8 cellular contexts compared by ENCODE assay signal in the genomic region with DNA sequence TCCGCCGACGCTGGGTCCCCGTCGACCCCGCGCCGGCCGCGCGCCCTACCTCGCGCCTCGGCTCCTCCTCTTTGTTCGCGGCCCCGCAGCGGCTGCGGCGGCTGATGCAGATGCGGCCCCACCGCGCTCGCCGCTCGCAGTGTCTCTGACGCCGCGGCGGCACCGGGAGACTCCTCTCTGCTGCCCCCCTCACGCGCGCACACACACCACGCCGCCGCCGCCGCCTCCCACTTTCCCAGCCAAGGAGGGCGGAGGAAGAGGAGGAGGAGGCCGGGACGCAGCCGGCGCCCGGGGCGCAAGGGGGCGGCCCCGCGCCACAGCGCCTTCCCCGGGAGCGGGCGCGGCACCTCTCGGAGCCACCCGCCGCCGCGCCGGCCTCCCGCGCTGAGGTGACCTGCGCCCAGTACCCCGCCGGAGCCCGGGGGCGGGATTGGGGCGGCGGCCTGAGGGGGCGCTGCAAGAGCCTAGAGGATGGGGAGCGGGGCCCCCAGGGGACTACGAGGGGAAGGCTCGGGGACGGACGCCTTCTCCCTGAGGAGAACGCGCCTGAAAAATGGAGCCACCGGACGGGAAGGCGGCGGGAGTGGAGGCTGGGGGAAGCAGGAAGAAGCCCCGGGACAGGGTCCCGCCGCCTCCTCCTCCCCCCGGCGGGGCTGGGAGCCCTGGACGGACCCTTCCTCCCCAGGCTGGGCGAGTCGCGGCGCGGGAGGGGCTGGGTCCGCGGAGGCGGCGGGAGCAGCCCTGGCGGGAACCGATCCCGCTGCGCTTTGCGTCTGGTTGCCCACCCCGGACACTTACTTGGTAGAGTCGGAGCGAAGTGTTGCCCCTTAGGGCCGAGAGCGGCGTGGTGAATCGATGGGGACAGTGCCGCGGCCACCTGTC. TPM values are rescaled to one million over a fixed set of nuclear protein-coding genes. Genes with fewer than 3 reads are reported as not detected.
A peak's percentile ranks its signal among the peaks of the same experiment; 100 is the strongest.
DNase-seq lines count a peak whose midpoint lies in the region; ATAC-seq and TF ChIP-seq lines count a peak whose summit lies in the region.

A gene (minus strand): TSS at position 147 of the 882 bp plus-strand sequence. CDS start 1,744 bp downstream, outside the sequence.

- POLR2A ChIA-PET in activated CD8-positive, alpha-beta T cell treated with anti-CD3 and anti-CD28 coated beads, Interleukin-2, amount 10 ng/mL, durations not matched to agents 7 days and 5 days (lab: Charles Lee) = no interaction called here

- H3K27me3 Mint-ChIP-seq in activated CD8-positive, alpha-beta T cell treated with anti-CD3 and anti-CD28 coated beads, Interleukin-2, amount 10 ng/mL, durations not matched to agents 7 days and 5 days (ENCODE audit: low read depth) = peaks cover 64% of the 10 kb centered on the region
- H3K27me3 Mint-ChIP-seq in naive B cell = peaks cover 0 to 10% (median 8%) of the 10 kb centered on the region in 3 donors

- H3K36me3 ChIP-seq in thyroid gland = no peaks in the 10 kb centered on the region

- H3K36me3 Mint-ChIP-seq in activated CD8-positive, alpha-beta T cell treated with anti-CD3 and anti-CD28 coated beads, Interleukin-2, amount 10 ng/mL, durations not matched to agents 7 days and 5 days (ENCODE audit: low read depth) = no peaks in the 10 kb centered on the region
- H3K36me3 Mint-ChIP-seq in naive B cell = no peaks in the 10 kb centered on the region

- WGBS in thyroid gland, 2 donors = 0% methylated on average over 19 of the region's 110 CpGs; no CpG with 5 or more reads in 1 of the 2 donors

- peak within 1 kb of the TSS; percentile 50 to 96 (median 76) for H3K4me3 ChIP-seq in thyroid gland (replicated peaks in 1 of 3)

- ATAC-seq in HG02973 (IDR thresholded peaks at IDR 0.05; ENCODE audit: unreplicated experiment) (peak; percentile 49), naive B cell (ENCODE audit: low read depth in 2 of 2) (peak; percentile 64 to 71)
- ATAC-seq in activated CD8-positive, alpha-beta T cell treated with anti-CD3 and anti-CD28 coated beads, Interleukin-2, amount 10 ng/mL, durations not matched to agents 7 days and 5 days = peak; percentile 84

- peaks cover 15% of the 10 kb centered on the region for H3K4me1 Mint-ChIP-seq in activated CD8-positive, alpha-beta T cell treated with anti-CD3 and anti-CD28 coated beads, Interleukin-2, amount 10 ng/mL, durations not matched to agents 7 days and 5 days (ENCODE audit: low read depth)
- H3K4me1 Mint-ChIP-seq in naive B cell = peaks cover 12 to 31% (median 28%) of the 10 kb centered on the region in 3 donors

- H3K9me3 ChIP-seq in thyroid gland = no peaks in the 10 kb centered on the region

- no peaks in the 10 kb centered on the region for H3K27me3 ChIP-seq in thyroid gland

- H3K9me3 Mint-ChIP-seq in activated CD8-positive, alpha-beta T cell treated with anti-CD3 and anti-CD28 coated beads, Interleukin-2, amount 10 ng/mL, durations not matched to agents 7 days and 5 days (ENCODE audit: insufficient read depth) = no peaks in the 10 kb centered on the region
- H3K9me3 Mint-ChIP-seq in naive B cell = no peaks in the 10 kb centered on the region

- CTCF ChIA-PET in activated CD8-positive, alpha-beta T cell treated with anti-CD3 and anti-CD28 coated beads, Interleukin-2, amount 10 ng/mL, durations not matched to agents 7 days and 5 days (lab: Charles Lee) = interaction anchor here (1.2 to 1.7 kb wide), 2 partner anchors 10 to 214 kb away, joined by 5 to 6 read pairs; no protein-coding TSS in a partner anchor

- DNase-seq in NCI-H2171 (lab: John Stamatoyannopoulos, UW) (peak; percentile 58), fibroblast of peridontal ligament (ENCODE audit: extremely low read depth) (peak; percentile 78), naive B cell (peak; percentile 43), thyroid gland (peak; percentile 91 to 93)
- peak; percentile 41 for DNase-seq in activated CD8-positive, alpha-beta T cell treated with anti-CD3 and anti-CD28 coated beads, Interleukin-2, amount 10 ng/mL, durations not matched to agents 7 days and 5 days

- H3K4me3 Mint-ChIP-seq in activated CD8-positive, alpha-beta T cell treated with anti-CD3 and anti-CD28 coated beads, Interleukin-2, amount 10 ng/mL, durations not matched to agents 7 days and 5 days = peak within 1 kb of the TSS; percentile 78
- peak within 1 kb of the TSS; percentile 79 to 93 (median 90) for H3K4me3 Mint-ChIP-seq in naive B cell

- TF ChIP-seq CTCF in C4-2B (conservative IDR thresholded peaks at IDR 0.05) (peak; percentile 41), thyroid gland (IDR thresholded peaks at IDR 0.05) (peak in 3 of 6 experiments; percentile 16 to 37 (median 25))

- peak within 1 kb of the TSS; percentile 92 for H3K27ac ChIP-seq in C4-2B
- peak within 1 kb of the TSS; percentile 87 to 98 (median 98) for H3K27ac ChIP-seq in thyroid gland

- peaks cover 19 to 31% of the 10 kb centered on the region in 2 donors for H3K4me1 ChIP-seq in thyroid gland

- intact Hi-C loops in thyroid gland (cut with DNase I) = no loop called here

- H3K27ac Mint-ChIP-seq in activated CD8-positive, alpha-beta T cell treated with anti-CD3 and anti-CD28 coated beads, Interleukin-2, amount 10 ng/mL, durations not matched to agents 7 days and 5 days = no peak within 1 kb of the TSS
- H3K27ac Mint-ChIP-seq in naive B cell = peak within 1 kb of the TSS in 3 of 6 donors; percentile 26 to 87 (median 62)

- TF ChIP-seq POLR2A in GM18526 (IDR thresholded peaks at IDR 0.05; ENCODE audit: extremely low read depth, insufficient read length) (peak; percentile 73), thyroid gland (IDR thresholded peaks at IDR 0.05) (peak; percentile 86 to 100)

RNA-seq across cellular contexts. Expression of the gene that starts here (rescaled TPM):
- total RNA-seq in activated CD8-positive, alpha-beta T cell treated with anti-CD3 and anti-CD28 coated beads, Interleukin-2, amount 10 ng/mL, durations not matched to agents 7 days and 5 days = under 1 TPM; 0.08 to 0.18 TPM
- polyA plus RNA-seq in naive B cell (ENCODE audit: low read depth in 6 of 6) = 1 to 10 TPM in 3 of 6 donors, under 1 TPM in 2, not detected in 1; 0.57 to 1.7 (median 1.1) TPM
- total RNA-seq in thyroid gland = 10 to 100 TPM; 29.0 to 41.7 (median 32.5) TPM

Comparison
In these comparisons a context has a peak if more than half of its experiments do, and no peak if none do; other contexts are left out.
1. Peak in every context shown above with its lines: DNase-seq, ATAC-seq, H3K4me3 ChIP-seq and H3K27ac ChIP-seq.
2. RNA of the gene that starts here (total RNA-seq): 29.0 to 41.7 TPM in thyroid gland; 0.08 to 0.18 TPM in activated CD8-positive, alpha-beta T cell treated with anti-CD3 and anti-CD28 coated beads, Interleukin-2, amount 10 ng/mL, durations not matched to agents 7 days and 5 days; every median in the first group is over 10 times any median in the second.
3. Peak in DNase-seq and ATAC-seq in activated CD8-positive, alpha-beta T cell treated with anti-CD3 and anti-CD28 coated beads, Interleukin-2, amount 10 ng/mL, durations not matched to agents 7 days and 5 days; RNA of the gene not detected or under 1 TPM.
4. DNase-seq: peak in every context shown above with its lines; median percentile 92 in thyroid gland; 78 in fibroblast of peridontal ligament; 58 in NCI-H2171; 43 in naive B cell; 41 in activated CD8-positive, alpha-beta T cell treated with anti-CD3 and anti-CD28 coated beads, Interleukin-2, amount 10 ng/mL, durations not matched to agents 7 days and 5 days.